In the genomic region with DNA sequence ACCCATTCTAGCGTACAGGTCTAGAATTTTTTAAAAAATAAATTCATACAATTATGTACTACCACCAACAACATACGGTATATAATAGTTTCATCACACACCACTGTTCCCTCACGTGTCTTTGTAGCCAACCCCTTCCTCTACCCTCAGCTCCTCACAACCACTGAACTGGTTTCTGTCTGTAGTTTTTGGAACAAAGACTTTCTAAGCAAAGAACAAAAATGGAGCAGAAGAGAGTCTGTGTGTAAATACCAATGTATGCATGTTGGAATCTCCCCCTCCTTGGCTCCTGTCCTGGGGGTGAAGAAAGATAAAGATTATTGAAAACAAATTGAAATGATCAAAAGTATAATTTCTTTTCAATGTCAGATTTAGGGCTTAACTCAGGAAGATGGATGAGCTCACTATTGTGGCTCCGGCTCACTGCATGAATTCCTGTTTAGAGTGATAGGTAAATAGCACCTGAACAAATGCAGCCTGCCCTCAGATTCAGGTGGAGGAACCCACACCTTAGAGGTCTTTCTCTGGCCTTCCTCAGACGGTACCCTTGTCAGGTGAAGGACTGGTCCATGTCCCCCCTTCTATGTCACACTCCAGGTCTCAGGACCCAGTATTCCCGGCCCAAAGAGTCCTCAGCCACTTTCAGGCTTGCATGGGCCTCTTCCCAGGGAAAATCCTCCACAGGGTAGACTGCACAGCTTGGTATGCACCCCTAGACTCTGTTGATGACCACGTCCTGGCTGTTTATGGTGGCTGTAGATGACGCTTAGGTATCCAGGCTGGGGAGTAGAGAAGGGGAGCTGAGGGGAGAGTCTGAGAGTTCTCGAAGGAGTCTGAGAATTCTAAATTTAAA, we compare ENCODE assay signal across 13 cellular contexts. TPM values are rescaled to one million over a fixed set of nuclear protein-coding genes. Genes with fewer than 3 reads are reported as not detected.
A peak's percentile ranks its signal among the peaks of the same experiment; 100 is the strongest.
DNase-seq lines count a peak whose midpoint lies in the region; ATAC-seq and TF ChIP-seq lines count a peak whose summit lies in the region.
"Had no signal": no experiment of that assay in that cellular context is flagged by ENCODE, and none has a peak within 500 bp of the region (broad histone marks: within the 10 kb centered on the region; RNA-seq: fewer than 3 reads in every experiment).

No MANE protein-coding gene starts in this region.

- no peak for ATAC-seq in activated naive CD8-positive, alpha-beta T cell treated with anti-CD3 and anti-CD28 coated beads, Interleukin-2, amount 50 U/mL, for 24 hours
- peak; percentile 5 to 10 for ATAC-seq in stimulated activated naive B cell treated with anti-CD40 and anti-IgM and Interleukin-4, amounts not matched to agents 10 μg/mL and 1 μg/mL and 100 μg/mL, for 72 hours (replicated peaks)

- peaks cover 4% of the 10 kb centered on the region for H3K9me3 Mint-ChIP-seq in activated naive CD4-positive, alpha-beta T cell treated with anti-CD3 and anti-CD28 coated beads, Interleukin-2, amount 50 U/mL, for 24 hours
- no peaks in the 10 kb centered on the region for H3K9me3 Mint-ChIP-seq in IgD-negative memory B cell
- peaks cover 13% of the 10 kb centered on the region for H3K9me3 Mint-ChIP-seq in activated naive CD8-positive, alpha-beta T cell treated with anti-CD3 and anti-CD28 coated beads, Interleukin-2, amount 50 U/mL, for 24 hours
- peaks cover 7 to 10% of the 10 kb centered on the region in 2 donors for H3K9me3 Mint-ChIP-seq in stimulated activated naive B cell treated with anti-CD40 and anti-IgM and Interleukin-4, amounts not matched to agents 10 μg/mL and 1 μg/mL and 100 μg/mL, for 72 hours

- peak overlapping the region; percentile 67 for H3K4me3 Mint-ChIP-seq in activated naive CD4-positive, alpha-beta T cell treated with anti-CD3 and anti-CD28 coated beads, Interleukin-2, amount 50 U/mL, for 24 hours
- peak overlapping the region in 3 of 4 donors; percentile 60 to 80 (median 72) for H3K4me3 Mint-ChIP-seq in IgD-negative memory B cell
- H3K4me3 Mint-ChIP-seq in activated naive CD8-positive, alpha-beta T cell treated with anti-CD3 and anti-CD28 coated beads, Interleukin-2, amount 50 U/mL, for 24 hours = peak overlapping the region; percentile 71
- peak overlapping the region; percentile 26 to 73 for H3K4me3 Mint-ChIP-seq in stimulated activated naive B cell treated with anti-CD40 and anti-IgM and Interleukin-4, amounts not matched to agents 10 μg/mL and 1 μg/mL and 100 μg/mL, for 72 hours

- no peaks in the 10 kb centered on the region for H3K27me3 Mint-ChIP-seq in activated naive CD4-positive, alpha-beta T cell treated with anti-CD3 and anti-CD28 coated beads, Interleukin-2, amount 50 U/mL, for 24 hours
- H3K27me3 Mint-ChIP-seq in IgD-negative memory B cell = no peaks in the 10 kb centered on the region
- H3K27me3 Mint-ChIP-seq in activated naive CD8-positive, alpha-beta T cell treated with anti-CD3 and anti-CD28 coated beads, Interleukin-2, amount 50 U/mL, for 24 hours = no peaks in the 10 kb centered on the region
- no peaks in the 10 kb centered on the region for H3K27me3 Mint-ChIP-seq in stimulated activated naive B cell treated with anti-CD40 and anti-IgM and Interleukin-4, amounts not matched to agents 10 μg/mL and 1 μg/mL and 100 μg/mL, for 72 hours

- H3K27ac Mint-ChIP-seq in activated naive CD4-positive, alpha-beta T cell treated with anti-CD3 and anti-CD28 coated beads, Interleukin-2, amount 50 U/mL, for 24 hours = peak overlapping the region; percentile 95
- H3K27ac Mint-ChIP-seq in IgD-negative memory B cell = peak overlapping the region; percentile 93 to 100 (median 99)
- peak overlapping the region; percentile 97 for H3K27ac Mint-ChIP-seq in activated naive CD8-positive, alpha-beta T cell treated with anti-CD3 and anti-CD28 coated beads, Interleukin-2, amount 50 U/mL, for 24 hours
- peak overlapping the region; percentile 97 for H3K27ac Mint-ChIP-seq in stimulated activated naive B cell treated with anti-CD40 and anti-IgM and Interleukin-4, amounts not matched to agents 10 μg/mL and 1 μg/mL and 100 μg/mL, for 72 hours

- H3K4me1 Mint-ChIP-seq in activated naive CD4-positive, alpha-beta T cell treated with anti-CD3 and anti-CD28 coated beads, Interleukin-2, amount 50 U/mL, for 24 hours = peaks cover 98% of the 10 kb centered on the region
- peaks cover 36 to 53% (median 36%) of the 10 kb centered on the region in 3 donors for H3K4me1 Mint-ChIP-seq in IgD-negative memory B cell
- H3K4me1 Mint-ChIP-seq in activated naive CD8-positive, alpha-beta T cell treated with anti-CD3 and anti-CD28 coated beads, Interleukin-2, amount 50 U/mL, for 24 hours = peaks cover 83% of the 10 kb centered on the region
- H3K4me1 Mint-ChIP-seq in stimulated activated naive B cell treated with anti-CD40 and anti-IgM and Interleukin-4, amounts not matched to agents 10 μg/mL and 1 μg/mL and 100 μg/mL, for 72 hours = peaks cover 60 to 73% of the 10 kb centered on the region in 2 donors

- no peaks in the 10 kb centered on the region for H3K36me3 Mint-ChIP-seq in activated naive CD4-positive, alpha-beta T cell treated with anti-CD3 and anti-CD28 coated beads, Interleukin-2, amount 50 U/mL, for 24 hours
- H3K36me3 Mint-ChIP-seq in IgD-negative memory B cell = peaks cover 3% of the 10 kb centered on the region
- H3K36me3 Mint-ChIP-seq in activated naive CD8-positive, alpha-beta T cell treated with anti-CD3 and anti-CD28 coated beads, Interleukin-2, amount 50 U/mL, for 24 hours (ENCODE audit: low read depth) = peaks cover 14% of the 10 kb centered on the region
- H3K36me3 Mint-ChIP-seq in stimulated activated naive B cell treated with anti-CD40 and anti-IgM and Interleukin-4, amounts not matched to agents 10 μg/mL and 1 μg/mL and 100 μg/mL, for 72 hours = peaks cover 6 to 10% of the 10 kb centered on the region in 2 donors

- no peak overlapping the region for H3K27ac ChIP-seq in coronary artery

- H3K4me3 ChIP-seq in coronary artery = no peak overlapping the region
- H3K4me3 ChIP-seq: HAP-1 had no signal

- no peak for DNase-seq in activated naive CD4-positive, alpha-beta T cell treated with Interleukin-2 at 50 U/mL for 16 hours
- DNase-seq in activated naive CD8-positive, alpha-beta T cell treated with anti-CD3 and anti-CD28 coated beads, Interleukin-2, amount 50 U/mL, for 24 hours = no peak
- no peak for DNase-seq in stimulated activated naive B cell treated with anti-CD40 and anti-IgM and Interleukin-4, amounts not matched to agents 10 μg/mL and 1 μg/mL and 100 μg/mL, for 72 hours
- no peak for DNase-seq in coronary artery (ENCODE audit: low spot score)
- no peak for DNase-seq in stimulated activated CD4-positive, alpha-beta T cell treated with anti-CD3 and anti-CD28 coated beads, Interleukin-2, amount 100 ng/mL, for 48 hours
- DNase-seq in HCEC 1CT = no peak
- DNase-seq: activated CD4-positive, CD25-positive, alpha-beta regulatory T cell treated with anti-CD3 and anti-CD28 coated beads, Interleukin-2, amount 50 U/mL, for 72 hours; activated gamma-delta T cell; effector CD4-positive, alpha-beta T cell had no signal

- TF ChIP-seq CTCF in coronary artery (IDR thresholded peaks at IDR 0.05) = no peak

RNA-seq across cellular contexts. Expression of gene CCR7, which starts 32.1 kb away (rescaled TPM):
- 257 TPM for polyA plus RNA-seq in IgD-negative memory B cell
- polyA plus RNA-seq: neural cell had no signal

RNA-seq across cellular contexts. Expression of gene SMARCE1, which starts 50.2 kb away (rescaled TPM):
- 221 TPM for polyA plus RNA-seq in IgD-negative memory B cell
